In genomic region chr17:10984163-10984562, GRCh38 we compare ENCODE assay signal across 18 cellular contexts.
A peak's percentile ranks its signal among the peaks of the same experiment; 100 is the strongest.
DNase-seq lines count a peak whose midpoint lies in the region; ATAC-seq and TF ChIP-seq lines count a peak whose summit lies in the region.
"Had no signal": no experiment of that assay in that cellular context is flagged by ENCODE, and none has a peak within 500 bp of the region (broad histone marks: within the 10 kb centered on the region; RNA-seq: fewer than 3 reads in every experiment).

No MANE protein-coding gene starts in this region.

- peaks cover 11% of the 10 kb centered on the region for H3K4me1 Mint-ChIP-seq in neural crest cell
- H3K4me1 Mint-ChIP-seq: CD4-positive, alpha-beta memory T cell had no signal

- peaks cover 9% of the 10 kb centered on the region for H3K27me3 Mint-ChIP-seq in neural crest cell (ENCODE audit: low read depth)

- peaks cover 3% of the 10 kb centered on the region for H3K9me3 Mint-ChIP-seq in neural crest cell

- DNase-seq in ELF-1 (ENCODE audit: low read depth, low spot score) (peak; percentile 10), ecto neural progenitor cell (ENCODE audit: low spot score) (peak; percentile 26), neural crest cell (ENCODE audit: low read depth, low spot score) (no peak), AG08395 (ENCODE audit: low spot score) (no peak), NCI-H2196 (lab: John Stamatoyannopoulos, UW; ENCODE audit: unreplicated experiment) (no peak)
- DNase-seq: 8988T; ACHN; C1 segment of cervical spinal cord; Calu3; CD4-positive, alpha-beta memory T cell; COR-L47; DMS53; DMS79 treated with DMSO at 0.1 percent for 48 hours; GM23248; H7 had no signal

- peak overlapping the region; percentile 51 for H3K27ac Mint-ChIP-seq in neural crest cell (ENCODE audit: unreplicated experiment)
- H3K27ac Mint-ChIP-seq: CD4-positive, alpha-beta memory T cell had no signal

- H3K36me3 Mint-ChIP-seq in neural crest cell (ENCODE audit: low read depth), result no peaks in the 10 kb centered on the region
- H3K36me3 Mint-ChIP-seq: CD4-positive, alpha-beta memory T cell had no signal

- TF ChIP-seq CTCF in neural crest cell (conservative IDR thresholded peaks at IDR 0.05), result no peak

- ATAC-seq in GM18868 (IDR thresholded peaks at IDR 0.05; ENCODE audit: unreplicated experiment), result no peak
- ATAC-seq: A549, HCT116 had no signal

- H3K4me3 Mint-ChIP-seq in neural crest cell, result no peak overlapping the region
- H3K4me3 Mint-ChIP-seq: CD4-positive, alpha-beta memory T cell had no signal

Comparison
In these comparisons a context has a peak if more than half of its experiments do, and no peak if none do; other contexts are left out.
1. DNase-seq: peak in ELF-1 (single experiment) and ecto neural progenitor cell (single experiment); none in neural crest cell (single experiment), AG08395 (single experiment) and NCI-H2196 (single experiment).